ENCODE assay signal across 1 cellular context in the genomic region with DNA sequence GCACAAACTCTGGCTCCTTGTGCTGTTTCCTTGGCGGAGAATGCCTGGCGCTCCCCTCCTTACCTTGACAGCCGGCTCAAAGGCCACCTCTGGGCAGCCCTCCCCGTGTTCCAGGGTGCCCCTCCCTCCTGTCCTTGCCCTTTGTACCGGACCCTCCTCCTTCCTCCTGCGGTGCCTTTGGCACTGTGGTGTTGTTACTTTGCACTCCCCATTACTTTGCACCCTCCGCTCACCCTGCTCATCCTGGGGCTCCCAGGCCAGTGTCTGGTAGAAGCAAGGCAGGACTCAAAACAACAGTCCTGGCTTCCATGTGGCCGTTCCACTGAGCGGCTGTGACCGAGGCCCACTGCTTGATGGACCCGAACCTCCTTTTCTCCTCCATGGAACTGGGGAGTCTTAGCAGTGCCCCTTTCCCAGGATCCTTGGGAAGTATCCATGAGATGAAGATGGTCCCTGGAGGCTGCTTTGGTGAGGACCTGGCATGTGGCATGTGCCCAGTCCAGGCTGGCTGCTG.
TF ChIP-seq lines count a peak whose summit lies in the region.

No MANE protein-coding gene starts in this region.

TF ChIP-seq in HepG2, 621 proteins besides CTCF, POLR2A, EP300 and RAD21 (continued from another document and continues in another):
- TF ChIP-seq, protein P1, sequence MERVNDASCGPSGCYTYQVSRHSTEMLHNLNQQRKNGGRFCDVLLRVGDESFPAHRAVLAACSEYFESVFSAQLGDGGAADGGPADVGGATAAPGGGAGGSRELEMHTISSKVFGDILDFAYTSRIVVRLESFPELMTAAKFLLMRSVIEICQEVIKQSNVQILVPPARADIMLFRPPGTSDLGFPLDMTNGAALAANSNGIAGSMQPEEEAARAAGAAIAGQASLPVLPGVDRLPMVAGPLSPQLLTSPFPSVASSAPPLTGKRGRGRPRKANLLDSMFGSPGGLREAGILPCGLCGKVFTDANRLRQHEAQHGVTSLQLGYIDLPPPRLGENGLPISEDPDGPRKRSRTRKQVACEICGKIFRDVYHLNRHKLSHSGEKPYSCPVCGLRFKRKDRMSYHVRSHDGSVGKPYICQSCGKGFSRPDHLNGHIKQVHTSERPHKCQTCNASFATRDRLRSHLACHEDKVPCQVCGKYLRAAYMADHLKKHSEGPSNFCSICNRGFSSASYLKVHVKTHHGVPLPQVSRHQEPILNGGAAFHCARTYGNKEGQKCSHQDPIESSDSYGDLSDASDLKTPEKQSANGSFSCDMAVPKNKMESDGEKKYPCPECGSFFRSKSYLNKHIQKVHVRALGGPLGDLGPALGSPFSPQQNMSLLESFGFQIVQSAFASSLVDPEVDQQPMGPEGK (CRISPR knock-in tag; IDR thresholded peaks at IDR 0.05) = peak; percentile 96
- TF ChIP-seq, protein P2, sequence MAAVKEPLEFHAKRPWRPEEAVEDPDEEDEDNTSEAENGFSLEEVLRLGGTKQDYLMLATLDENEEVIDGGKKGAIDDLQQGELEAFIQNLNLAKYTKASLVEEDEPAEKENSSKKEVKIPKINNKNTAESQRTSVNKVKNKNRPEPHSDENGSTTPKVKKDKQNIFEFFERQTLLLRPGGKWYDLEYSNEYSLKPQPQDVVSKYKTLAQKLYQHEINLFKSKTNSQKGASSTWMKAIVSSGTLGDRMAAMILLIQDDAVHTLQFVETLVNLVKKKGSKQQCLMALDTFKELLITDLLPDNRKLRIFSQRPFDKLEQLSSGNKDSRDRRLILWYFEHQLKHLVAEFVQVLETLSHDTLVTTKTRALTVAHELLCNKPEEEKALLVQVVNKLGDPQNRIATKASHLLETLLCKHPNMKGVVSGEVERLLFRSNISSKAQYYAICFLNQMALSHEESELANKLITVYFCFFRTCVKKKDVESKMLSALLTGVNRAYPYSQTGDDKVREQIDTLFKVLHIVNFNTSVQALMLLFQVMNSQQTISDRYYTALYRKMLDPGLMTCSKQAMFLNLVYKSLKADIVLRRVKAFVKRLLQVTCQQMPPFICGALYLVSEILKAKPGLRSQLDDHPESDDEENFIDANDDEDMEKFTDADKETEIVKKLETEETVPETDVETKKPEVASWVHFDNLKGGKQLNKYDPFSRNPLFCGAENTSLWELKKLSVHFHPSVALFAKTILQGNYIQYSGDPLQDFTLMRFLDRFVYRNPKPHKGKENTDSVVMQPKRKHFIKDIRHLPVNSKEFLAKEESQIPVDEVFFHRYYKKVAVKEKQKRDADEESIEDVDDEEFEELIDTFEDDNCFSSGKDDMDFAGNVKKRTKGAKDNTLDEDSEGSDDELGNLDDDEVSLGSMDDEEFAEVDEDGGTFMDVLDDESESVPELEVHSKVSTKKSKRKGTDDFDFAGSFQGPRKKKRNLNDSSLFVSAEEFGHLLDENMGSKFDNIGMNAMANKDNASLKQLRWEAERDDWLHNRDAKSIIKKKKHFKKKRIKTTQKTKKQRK (IDR thresholded peaks at IDR 0.05; ENCODE audit: low read length) = no peak
- peak; percentile 89 for TF ChIP-seq NCOR1 (IDR thresholded peaks at IDR 0.05; ENCODE audit: borderline replicate concordance, low read length)
- peak; percentile 89 for TF ChIP-seq RCOR2 (CRISPR knock-in tag; IDR thresholded peaks at IDR 0.05)
- no peak for TF ChIP-seq KMT2B (CRISPR knock-in tag; IDR thresholded peaks at IDR 0.05)
- TF ChIP-seq, protein P3, sequence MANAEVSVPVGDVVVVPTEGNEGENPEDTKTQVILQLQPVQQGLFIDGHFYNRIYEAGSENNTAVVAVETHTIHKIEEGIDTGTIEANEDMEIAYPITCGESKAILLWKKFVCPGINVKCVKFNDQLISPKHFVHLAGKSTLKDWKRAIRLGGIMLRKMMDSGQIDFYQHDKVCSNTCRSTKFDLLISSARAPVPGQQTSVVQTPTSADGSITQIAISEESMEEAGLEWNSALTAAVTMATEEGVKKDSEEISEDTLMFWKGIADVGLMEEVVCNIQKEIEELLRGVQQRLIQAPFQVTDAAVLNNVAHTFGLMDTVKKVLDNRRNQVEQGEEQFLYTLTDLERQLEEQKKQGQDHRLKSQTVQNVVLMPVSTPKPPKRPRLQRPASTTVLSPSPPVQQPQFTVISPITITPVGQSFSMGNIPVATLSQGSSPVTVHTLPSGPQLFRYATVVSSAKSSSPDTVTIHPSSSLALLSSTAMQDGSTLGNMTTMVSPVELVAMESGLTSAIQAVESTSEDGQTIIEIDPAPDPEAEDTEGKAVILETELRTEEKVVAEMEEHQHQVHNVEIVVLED (CRISPR knock-in tag; IDR thresholded peaks at IDR 0.05; ENCODE audit: borderline replicate concordance) = peak; percentile 35; the same call in 1 of the 2 replicates
- TF ChIP-seq NCOA2 (CRISPR knock-in tag; IDR thresholded peaks at IDR 0.05) = peak; percentile 87
- no peak for TF ChIP-seq ZNF790 (CRISPR knock-in tag; IDR thresholded peaks at IDR 0.05; ENCODE audit: borderline replicate concordance)
- peak; percentile 47; the same call in 1 of the 2 replicates for TF ChIP-seq HNRNPL (IDR thresholded peaks at IDR 0.05; ENCODE audit: low read depth, low read length)
- TF ChIP-seq ZNF256 (CRISPR knock-in tag; conservative IDR thresholded peaks at IDR 0.05) = no peak
- TF ChIP-seq, protein P4, sequence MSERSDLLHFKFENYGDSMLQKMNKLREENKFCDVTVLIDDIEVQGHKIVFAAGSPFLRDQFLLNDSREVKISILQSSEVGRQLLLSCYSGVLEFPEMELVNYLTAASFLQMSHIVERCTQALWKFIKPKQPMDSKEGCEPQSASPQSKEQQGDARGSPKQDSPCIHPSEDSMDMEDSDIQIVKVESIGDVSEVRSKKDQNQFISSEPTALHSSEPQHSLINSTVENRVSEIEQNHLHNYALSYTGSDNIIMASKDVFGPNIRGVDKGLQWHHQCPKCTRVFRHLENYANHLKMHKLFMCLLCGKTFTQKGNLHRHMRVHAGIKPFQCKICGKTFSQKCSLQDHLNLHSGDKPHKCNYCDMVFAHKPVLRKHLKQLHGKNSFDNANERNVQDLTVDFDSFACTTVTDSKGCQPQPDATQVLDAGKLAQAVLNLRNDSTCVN (CRISPR knock-in tag; IDR thresholded peaks at IDR 0.05; ENCODE audit: borderline replicate concordance) = peak; percentile 51; the same call in 1 of the 2 replicates
- peak; percentile 80; the same call in 1 of the 2 replicates for TF ChIP-seq ZNF788 (CRISPR knock-in tag; IDR thresholded peaks at IDR 0.05; ENCODE audit: borderline replicate concordance)
- TF ChIP-seq CEBPG (CRISPR knock-in tag; IDR thresholded peaks at IDR 0.05) = 0 out of 2 replicates have a peak, but pooled peaks have one; percentile 42
- peak; percentile 80 for TF ChIP-seq ZMYM3 (CRISPR knock-in tag; IDR thresholded peaks at IDR 0.05)
- peak; percentile 63 for TF ChIP-seq PTBP1 (IDR thresholded peaks at IDR 0.05; ENCODE audit: low read depth, low read length, poor library complexity, severe bottlenecking)
- TF ChIP-seq, protein P5, sequence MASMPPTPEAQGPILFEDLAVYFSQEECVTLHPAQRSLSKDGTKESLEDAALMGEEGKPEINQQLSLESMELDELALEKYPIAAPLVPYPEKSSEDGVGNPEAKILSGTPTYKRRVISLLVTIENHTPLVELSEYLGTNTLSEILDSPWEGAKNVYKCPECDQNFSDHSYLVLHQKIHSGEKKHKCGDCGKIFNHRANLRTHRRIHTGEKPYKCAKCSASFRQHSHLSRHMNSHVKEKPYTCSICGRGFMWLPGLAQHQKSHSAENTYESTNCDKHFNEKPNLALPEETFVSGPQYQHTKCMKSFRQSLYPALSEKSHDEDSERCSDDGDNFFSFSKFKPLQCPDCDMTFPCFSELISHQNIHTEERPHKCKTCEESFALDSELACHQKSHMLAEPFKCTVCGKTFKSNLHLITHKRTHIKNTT (CRISPR knock-in tag; IDR thresholded peaks at IDR 0.05) = no peak
- TF ChIP-seq RBAK (CRISPR knock-in tag; IDR thresholded peaks at IDR 0.05) = no peak
- no peak for TF ChIP-seq PCBP2 (optimal IDR thresholded peaks at IDR 0.05; ENCODE audit: low read depth, low read length, poor library complexity, severe bottlenecking)
- no peak for TF ChIP-seq ZBTB20 (CRISPR knock-in tag; IDR thresholded peaks at IDR 0.05; ENCODE audit: borderline replicate concordance, low read depth)
- no peak for TF ChIP-seq ZBTB1 (CRISPR knock-in tag; IDR thresholded peaks at IDR 0.05; ENCODE audit: borderline replicate concordance)
- TF ChIP-seq, protein P6, sequence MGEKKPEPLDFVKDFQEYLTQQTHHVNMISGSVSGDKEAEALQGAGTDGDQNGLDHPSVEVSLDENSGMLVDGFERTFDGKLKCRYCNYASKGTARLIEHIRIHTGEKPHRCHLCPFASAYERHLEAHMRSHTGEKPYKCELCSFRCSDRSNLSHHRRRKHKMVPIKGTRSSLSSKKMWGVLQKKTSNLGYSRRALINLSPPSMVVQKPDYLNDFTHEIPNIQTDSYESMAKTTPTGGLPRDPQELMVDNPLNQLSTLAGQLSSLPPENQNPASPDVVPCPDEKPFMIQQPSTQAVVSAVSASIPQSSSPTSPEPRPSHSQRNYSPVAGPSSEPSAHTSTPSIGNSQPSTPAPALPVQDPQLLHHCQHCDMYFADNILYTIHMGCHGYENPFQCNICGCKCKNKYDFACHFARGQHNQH (CRISPR knock-in tag; IDR thresholded peaks at IDR 0.05) = no peak
- peak; percentile 44; the same call in 1 of the 2 replicates for TF ChIP-seq NR2C2 (CRISPR knock-in tag; IDR thresholded peaks at IDR 0.05; ENCODE audit: borderline replicate concordance)
- TF ChIP-seq, protein P7, sequence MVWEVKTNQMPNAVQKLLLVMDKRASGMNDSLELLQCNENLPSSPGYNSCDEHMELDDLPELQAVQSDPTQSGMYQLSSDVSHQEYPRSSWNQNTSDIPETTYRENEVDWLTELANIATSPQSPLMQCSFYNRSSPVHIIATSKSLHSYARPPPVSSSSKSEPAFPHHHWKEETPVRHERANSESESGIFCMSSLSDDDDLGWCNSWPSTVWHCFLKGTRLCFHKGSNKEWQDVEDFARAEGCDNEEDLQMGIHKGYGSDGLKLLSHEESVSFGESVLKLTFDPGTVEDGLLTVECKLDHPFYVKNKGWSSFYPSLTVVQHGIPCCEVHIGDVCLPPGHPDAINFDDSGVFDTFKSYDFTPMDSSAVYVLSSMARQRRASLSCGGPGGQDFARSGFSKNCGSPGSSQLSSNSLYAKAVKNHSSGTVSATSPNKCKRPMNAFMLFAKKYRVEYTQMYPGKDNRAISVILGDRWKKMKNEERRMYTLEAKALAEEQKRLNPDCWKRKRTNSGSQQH (CRISPR knock-in tag; IDR thresholded peaks at IDR 0.05; ENCODE audit: low read depth) = 0 out of 2 replicates have a peak, but pooled peaks have one; percentile 36
- peak; percentile 58; the same call in 1 of the 2 replicates for TF ChIP-seq SOX5 (CRISPR knock-in tag; IDR thresholded peaks at IDR 0.05; ENCODE audit: borderline replicate concordance)
- TF ChIP-seq PPARG (CRISPR knock-in tag; conservative IDR thresholded peaks at IDR 0.05) = peak; percentile 48; the same call in 1 of the 2 replicates
- TF ChIP-seq ZNF781 (CRISPR knock-in tag; IDR thresholded peaks at IDR 0.05; ENCODE audit: borderline replicate concordance, not compliant biosample characterization) = no peak
- TF ChIP-seq ZNF629 (CRISPR knock-in tag; conservative IDR thresholded peaks at IDR 0.05) = peak; percentile 40; the same call in 1 of the 2 replicates
- TF ChIP-seq CBFB (CRISPR knock-in tag; IDR thresholded peaks at IDR 0.05) = 0 out of 2 replicates have a peak, but pooled peaks have one; percentile 41
- TF ChIP-seq PRMT3 (CRISPR knock-in tag; IDR thresholded peaks at IDR 0.05; ENCODE audit: borderline replicate concordance, low read depth) = no peak
- peak; percentile 99 for TF ChIP-seq SP5 (CRISPR knock-in tag; IDR thresholded peaks at IDR 0.05; ENCODE audit: borderline replicate concordance, low read depth)
- TF ChIP-seq TARDBP (CRISPR knock-in tag; IDR thresholded peaks at IDR 0.05) = peak; percentile 38; the same call in 1 of the 2 replicates
- no peak for TF ChIP-seq ZFP90 (CRISPR knock-in tag; IDR thresholded peaks at IDR 0.05; ENCODE audit: borderline replicate concordance)
- TF ChIP-seq, protein P8, sequence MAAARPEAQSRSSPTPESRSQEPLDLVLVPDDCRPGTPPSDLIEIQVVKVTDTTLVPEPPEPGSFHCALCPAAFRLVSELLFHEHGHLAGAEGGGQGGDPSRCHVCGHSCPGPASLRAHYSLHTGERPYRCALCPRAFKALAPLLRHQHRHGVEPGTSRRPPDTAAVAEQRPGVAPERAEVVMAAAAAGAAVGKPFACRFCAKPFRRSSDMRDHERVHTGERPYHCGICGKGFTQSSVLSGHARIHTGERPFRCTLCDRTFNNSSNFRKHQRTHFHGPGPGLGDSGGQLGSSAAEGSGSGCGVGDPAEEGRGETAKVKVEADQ (CRISPR knock-in tag; IDR thresholded peaks at IDR 0.05; ENCODE audit: borderline replicate concordance) = 0 out of 2 replicates have a peak, but pooled peaks have one; percentile 79
- peak; percentile 82 for TF ChIP-seq POGZ (CRISPR knock-in tag; IDR thresholded peaks at IDR 0.05)
- peak; percentile 50 for TF ChIP-seq CBX1 (IDR thresholded peaks at IDR 0.05; ENCODE audit: low read depth)
- no peak for TF ChIP-seq TBX3 (IDR thresholded peaks at IDR 0.05; ENCODE audit: borderline replicate concordance)
- peak; percentile 73 for TF ChIP-seq ZBTB38 (CRISPR knock-in tag; IDR thresholded peaks at IDR 0.05)
- TF ChIP-seq TEAD3 (CRISPR knock-in tag; optimal IDR thresholded peaks at IDR 0.05; ENCODE audit: borderline replicate concordance) = peak; percentile 80
- TF ChIP-seq, protein P9, sequence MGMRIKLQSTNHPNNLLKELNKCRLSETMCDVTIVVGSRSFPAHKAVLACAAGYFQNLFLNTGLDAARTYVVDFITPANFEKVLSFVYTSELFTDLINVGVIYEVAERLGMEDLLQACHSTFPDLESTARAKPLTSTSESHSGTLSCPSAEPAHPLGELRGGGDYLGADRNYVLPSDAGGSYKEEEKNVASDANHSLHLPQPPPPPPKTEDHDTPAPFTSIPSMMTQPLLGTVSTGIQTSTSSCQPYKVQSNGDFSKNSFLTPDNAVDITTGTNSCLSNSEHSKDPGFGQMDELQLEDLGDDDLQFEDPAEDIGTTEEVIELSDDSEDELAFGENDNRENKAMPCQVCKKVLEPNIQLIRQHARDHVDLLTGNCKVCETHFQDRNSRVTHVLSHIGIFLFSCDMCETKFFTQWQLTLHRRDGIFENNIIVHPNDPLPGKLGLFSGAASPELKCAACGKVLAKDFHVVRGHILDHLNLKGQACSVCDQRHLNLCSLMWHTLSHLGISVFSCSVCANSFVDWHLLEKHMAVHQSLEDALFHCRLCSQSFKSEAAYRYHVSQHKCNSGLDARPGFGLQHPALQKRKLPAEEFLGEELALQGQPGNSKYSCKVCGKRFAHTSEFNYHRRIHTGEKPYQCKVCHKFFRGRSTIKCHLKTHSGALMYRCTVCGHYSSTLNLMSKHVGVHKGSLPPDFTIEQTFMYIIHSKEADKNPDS (CRISPR knock-in tag; IDR thresholded peaks at IDR 0.05) = peak; percentile 61; the same call in 1 of the 2 replicates
- TF ChIP-seq MEF2D (CRISPR knock-in tag; IDR thresholded peaks at IDR 0.05) = no peak; the same call in 1 of the 2 replicates
